ENCODE assay signal across 8 cellular contexts in genomic region chr3:161273589-161274218, GRCh38. TPM values are rescaled to one million over a fixed set of nuclear protein-coding genes. Genes with fewer than 3 reads are reported as not detected.
DNase-seq lines count a peak whose midpoint lies in the region; ATAC-seq and TF ChIP-seq lines count a peak whose summit lies in the region.

No MANE protein-coding gene starts in this region.

- H3K27me3 ChIP-seq in ascending aorta: no peaks in the 10 kb centered on the region

- DNase-seq in stimulated activated naive CD8-positive, alpha-beta T cell treated with anti-CD3 and anti-CD28 coated beads, Interleukin-15, Interleukin-2, amounts not matched to agents 100 U/mL and 50 U/mL, for 24 hours: peak; percentile 33
- DNase-seq in stimulated activated naive CD8-positive, alpha-beta T cell treated with anti-CD3 and anti-CD28 coated beads, Interleukin-15, amount 100 ng/mL, for 72 hours: no peak
- peak; percentile 45 for DNase-seq in NCI-H2171 (lab: John Stamatoyannopoulos, UW)
- DNase-seq in ascending aorta (ENCODE audit: low spot score in 2 of 2): no peak
- DNase-seq in kidney tubule cell (ENCODE audit: low spot score): peak; percentile 43
- no peak for DNase-seq in germinal center (ENCODE audit: low spot score)
- DNase-seq in GM19240 (ENCODE audit: insufficient read length, low spot score): no peak

- no peaks in the 10 kb centered on the region for H3K4me1 ChIP-seq in ascending aorta

- peaks cover 8 to 22% of the 10 kb centered on the region in 2 donors for H3K9me3 Mint-ChIP-seq in stimulated activated naive CD8-positive, alpha-beta T cell treated with anti-CD3 and anti-CD28 coated beads, Interleukin-15, amount 100 ng/mL, for 72 hours

- peaks cover 8 to 13% of the 10 kb centered on the region in 2 donors for H3K36me3 ChIP-seq in ascending aorta

- H3K27ac ChIP-seq in ascending aorta: no peak overlapping the region

- peaks cover 6 to 22% of the 10 kb centered on the region in 2 donors for H3K9me3 ChIP-seq in ascending aorta

- no peak overlapping the region for H3K27ac Mint-ChIP-seq in stimulated activated naive CD8-positive, alpha-beta T cell treated with anti-CD3 and anti-CD28 coated beads, Interleukin-15, amount 100 ng/mL, for 72 hours

- H3K4me1 Mint-ChIP-seq in stimulated activated naive CD8-positive, alpha-beta T cell treated with anti-CD3 and anti-CD28 coated beads, Interleukin-15, amount 100 ng/mL, for 72 hours: no peaks in the 10 kb centered on the region

- ATAC-seq in stimulated activated naive CD8-positive, alpha-beta T cell treated with anti-CD3 and anti-CD28 coated beads, Interleukin-15, Interleukin-2, amounts not matched to agents 100 U/mL and 50 U/mL, for 24 hours: no peak
- no peak for ATAC-seq in stimulated activated naive CD8-positive, alpha-beta T cell treated with anti-CD3 and anti-CD28 coated beads, Interleukin-15, amount 100 ng/mL, for 72 hours
- ATAC-seq in HG03045 (IDR thresholded peaks at IDR 0.05; ENCODE audit: unreplicated experiment): no peak

- no peaks in the 10 kb centered on the region for H3K27me3 Mint-ChIP-seq in stimulated activated naive CD8-positive, alpha-beta T cell treated with anti-CD3 and anti-CD28 coated beads, Interleukin-15, amount 100 ng/mL, for 72 hours

- H3K4me3 ChIP-seq in ascending aorta: no peak overlapping the region

- intact Hi-C loops in ascending aorta (cut with DNase I): loop anchor here (1.0 to 5.0 kb wide), 2 partner anchors 134 to 151 kb away; no protein-coding TSS in a partner anchor

- peak; percentile 7 to 70 (median 49) for TF ChIP-seq CTCF in ascending aorta (IDR thresholded peaks at IDR 0.05)

- H3K4me3 Mint-ChIP-seq in stimulated activated naive CD8-positive, alpha-beta T cell treated with anti-CD3 and anti-CD28 coated beads, Interleukin-15, amount 100 ng/mL, for 72 hours: no peak overlapping the region

RNA-seq across cellular contexts. Expression of gene NMD3, which starts 52.6 kb away (rescaled TPM):
- total RNA-seq in ascending aorta: 34.1 TPM

Comparison
In these comparisons a context has a peak if more than half of its experiments do, and no peak if none do; other contexts are left out.
1. DNase-seq: peak in stimulated activated naive CD8-positive, alpha-beta T cell treated with anti-CD3 and anti-CD28 coated beads, Interleukin-15, Interleukin-2, amounts not matched to agents 100 U/mL and 50 U/mL, for 24 hours (single experiment), NCI-H2171 (single experiment) and kidney tubule cell (single experiment); none in stimulated activated naive CD8-positive, alpha-beta T cell treated with anti-CD3 and anti-CD28 coated beads, Interleukin-15, amount 100 ng/mL, for 72 hours (0 of 2), ascending aorta (0 of 2), germinal center (single experiment) and GM19240 (single experiment).